ENCODE assay signal across 8 cellular contexts in the genomic region with DNA sequence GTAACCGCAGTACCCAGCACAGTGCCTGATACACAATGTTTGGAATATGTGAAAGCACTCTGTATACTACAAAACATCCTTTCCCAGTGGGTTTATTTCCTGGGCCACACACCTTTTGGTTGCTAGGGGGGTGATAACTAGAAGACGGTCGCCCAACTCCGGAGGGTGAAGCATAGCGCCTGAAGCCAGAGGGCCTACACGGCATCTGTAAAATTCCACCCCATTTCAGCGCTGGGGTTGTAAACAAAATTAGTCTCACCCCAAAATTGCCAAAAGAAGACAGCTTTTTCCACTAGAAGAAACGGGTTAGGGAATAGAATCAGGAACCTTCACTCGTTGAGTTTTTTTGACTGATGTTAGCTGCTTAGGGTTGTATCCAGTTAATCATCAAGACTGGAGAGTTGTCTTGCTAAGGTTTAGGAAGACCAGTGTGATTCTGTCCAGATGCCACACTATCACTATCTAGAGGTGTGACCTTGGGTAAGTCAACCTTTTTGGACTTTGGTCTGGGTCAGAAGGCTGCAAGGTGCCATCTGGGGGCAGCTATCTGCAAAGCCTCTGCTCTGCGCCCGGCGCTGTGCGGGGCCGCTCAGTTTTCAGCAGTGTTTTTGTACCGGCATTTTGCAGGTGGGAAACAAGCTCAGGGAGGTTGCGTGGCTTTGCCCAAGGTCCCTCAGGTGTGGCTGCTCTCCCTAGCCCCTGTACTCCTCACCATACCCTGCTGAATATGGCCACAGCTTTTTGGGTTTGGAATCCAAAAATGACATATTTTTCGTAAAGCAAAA. TPM values are rescaled to one million over a fixed set of nuclear protein-coding genes. Genes with fewer than 3 reads are reported as not detected.
A peak's percentile ranks its signal among the peaks of the same experiment; 100 is the strongest.
DNase-seq lines count a peak whose midpoint lies in the region; ATAC-seq and TF ChIP-seq lines count a peak whose summit lies in the region.

No MANE protein-coding gene starts in this region.

- TF ChIP-seq EP300 in neural cell (conservative IDR thresholded peaks at IDR 0.05; ENCODE audit: poor library complexity, severe bottlenecking): no peak

- H3F3A ChIP-seq in MM.1S (ENCODE audit: insufficient read depth, low read length) (peaks cover 16% of the 10 kb centered on the region), neural cell (ENCODE audit: insufficient read depth, low read length, poor library complexity, severe bottlenecking) (peaks cover 5% of the 10 kb centered on the region)

- no peaks in the 10 kb centered on the region for H4K20me1 ChIP-seq in MM.1S (ENCODE audit: insufficient read depth, low read length)
- no peaks in the 10 kb centered on the region for H4K20me1 ChIP-seq in neural cell (ENCODE audit: insufficient read depth)

- H3K27ac ChIP-seq in MM.1S (ENCODE audit: low read length) (no peak overlapping the region), dorsolateral prefrontal cortex (peak overlapping the region in 58 of 59 donors; percentile 54 to 100 (median 99)), neural cell (ENCODE audit: low read length) (peak overlapping the region; percentile 84)

- H2AFZ ChIP-seq in MM.1S (ENCODE audit: low read length) (no peak overlapping the region), neural cell (ENCODE audit: low read depth, low read length) (peak overlapping the region; percentile 85)

- H3K9me2 ChIP-seq in MM.1S (replicated peaks; ENCODE audit: insufficient read depth, low read length) (no peaks in the 10 kb centered on the region), neural cell (ENCODE audit: insufficient read depth, low read length) (no peaks in the 10 kb centered on the region)

- ATAC-seq in HG03457 (IDR thresholded peaks at IDR 0.05; ENCODE audit: unreplicated experiment): no peak

- H3K36me3 ChIP-seq in BE2C (no peaks in the 10 kb centered on the region), MM.1S (replicated peaks; ENCODE audit: insufficient read depth, low read length) (no peaks in the 10 kb centered on the region), neural cell (ENCODE audit: insufficient read depth, low read length) (no peaks in the 10 kb centered on the region)

- intact Hi-C loops in dorsolateral prefrontal cortex (cut with DNase I): loop anchor here in 1 of 2 donors (5.0 kb wide), 1 partner anchor 196 kb away; no protein-coding TSS in a partner anchor

- peaks cover 6% of the 10 kb centered on the region for H3K4me1 ChIP-seq in BE2C
- H3K4me1 ChIP-seq in MM.1S (ENCODE audit: low read length): peaks cover 8% of the 10 kb centered on the region; the same call in 1 of the 2 replicates

- no peak overlapping the region; the same call in 1 of the 2 replicates for H3K9ac ChIP-seq in MM.1S (ENCODE audit: low read length)
- peak overlapping the region; percentile 92 for H3K9ac ChIP-seq in neural cell (ENCODE audit: low read length)

- DNase-seq in BE2C (no peak), MM.1S (no peak), dorsolateral prefrontal cortex (no peak), hypothalamus (lab: John Stamatoyannopoulos, UW) (no peak), NCI-H526 (lab: John Stamatoyannopoulos, UW) (no peak), NCI-H2196 (lab: John Stamatoyannopoulos, UW; ENCODE audit: unreplicated experiment) (no peak)

- peak overlapping the region; percentile 85 for H3K4me2 ChIP-seq in MM.1S (ENCODE audit: low read depth, low read length)
- peak overlapping the region; percentile 99 for H3K4me2 ChIP-seq in neural cell (ENCODE audit: low read length)

- peaks cover 4% of the 10 kb centered on the region; the same call in 1 of the 2 replicates for H3K79me2 ChIP-seq in MM.1S (ENCODE audit: low read length)
- peaks cover 3% of the 10 kb centered on the region for H3K79me2 ChIP-seq in neural cell (replicated peaks; ENCODE audit: insufficient read depth, low read length)

- H3K9me3 ChIP-seq in BE2C: no peaks in the 10 kb centered on the region
- H3K9me3 ChIP-seq in MM.1S (replicated peaks; ENCODE audit: insufficient read depth, low read length): no peaks in the 10 kb centered on the region
- H3K9me3 ChIP-seq in neural cell (ENCODE audit: low read length): no peaks in the 10 kb centered on the region

- peak overlapping the region; percentile 87 for H3K4me3 ChIP-seq in BE2C (ENCODE audit: low read depth, low read length)
- peak overlapping the region; percentile 76 for H3K4me3 ChIP-seq in MM.1S (ENCODE audit: low read length)
- peak overlapping the region in 58 of 59 donors; percentile 58 to 100 (median 81) for H3K4me3 ChIP-seq in dorsolateral prefrontal cortex
- peak overlapping the region; percentile 89 for H3K4me3 ChIP-seq in neural cell (ENCODE audit: low read length)

- TF ChIP-seq RAD21 in neural cell (conservative IDR thresholded peaks at IDR 0.05): no peak

- no peak for TF ChIP-seq CTCF in BE2C (IDR thresholded peaks at IDR 0.05; ENCODE audit: low read depth, low read length)
- no peak for TF ChIP-seq CTCF in MM.1S (IDR thresholded peaks at IDR 0.05; ENCODE audit: low read length)
- TF ChIP-seq CTCF in dorsolateral prefrontal cortex (IDR thresholded peaks at IDR 0.05 in 54 of 56, conservative IDR thresholded peaks at IDR 0.05 in 2 of 56; ENCODE audit: low read depth in 1 of 56, partially characterized antibody in 56 of 56): no peak
- TF ChIP-seq CTCF in neural cell (IDR thresholded peaks at IDR 0.05; ENCODE audit: poor library complexity, severe bottlenecking): no peak

- H3K27me3 ChIP-seq in BE2C (no peaks in the 10 kb centered on the region), MM.1S (replicated peaks; ENCODE audit: insufficient read depth, low read length) (no peaks in the 10 kb centered on the region), dorsolateral prefrontal cortex (no peaks in the 10 kb centered on the region), neural cell (ENCODE audit: insufficient read depth, low read depth, low read length) (no peaks in the 10 kb centered on the region)

TF ChIP-seq in neural cell, 6 proteins besides CTCF, POLR2A, EP300 and RAD21:
- TF ChIP-seq TAF1 (IDR thresholded peaks at IDR 0.05; ENCODE audit: low read depth): no peak
TF ChIP-seq in neural cell: peak in this region for 0.

RNA-seq across cellular contexts. Expression of a gene that starts 1.3 kb away (rescaled TPM):
- 7.4 TPM for polyA plus RNA-seq in BE2C (2012; ENCODE audit: insufficient read depth, insufficient read length, low read depth)
- total RNA-seq in dorsolateral prefrontal cortex: 10 to 100 TPM in 117 of 120 experiments, 1 to 10 TPM in 3; 8.5 to 20.6 (median 14.9) TPM
- 13.3 and 15.3 TPM in 2 replicates for polyA plus RNA-seq in neural cell
- 17.6 and 20.5 TPM in 2 replicates for polyA minus RNA-seq in neural cell

RNA-seq across cellular contexts. Expression of a gene that starts 15.9 kb away (rescaled TPM):
- 147 TPM for polyA plus RNA-seq in BE2C (2012; ENCODE audit: insufficient read depth, insufficient read length, low read depth)
- 10 to 100 TPM; 28.4 to 88.6 (median 50.3) TPM for total RNA-seq in dorsolateral prefrontal cortex
- polyA plus RNA-seq in neural cell: 63.6 and 89.8 TPM in 2 replicates
- polyA minus RNA-seq in neural cell: 52.1 and 54.8 TPM in 2 replicates

RNA-seq across cellular contexts. Expression of a gene that starts 41.8 kb away (rescaled TPM):
- polyA plus RNA-seq in BE2C (2012; ENCODE audit: insufficient read depth, insufficient read length, low read depth): 58.2 TPM
- total RNA-seq in dorsolateral prefrontal cortex: 10 to 100 TPM; 31.4 to 69.6 (median 51.2) TPM
- 23.1 and 31.6 TPM in 2 replicates for polyA plus RNA-seq in neural cell
- 23.9 and 33.2 TPM in 2 replicates for polyA minus RNA-seq in neural cell

RNA-seq across cellular contexts. Expression of a gene that starts 41.9 kb away (rescaled TPM):
- 3.4 TPM for polyA plus RNA-seq in BE2C (2012; ENCODE audit: insufficient read depth, insufficient read length, low read depth)
- 100 to 1,000 TPM in 7 of 120 experiments, 10 to 100 TPM in 113; 54.3 to 129 (median 78.9) TPM for total RNA-seq in dorsolateral prefrontal cortex
- polyA plus RNA-seq in neural cell: 6.7 and 7.0 TPM in 2 replicates
- 22.1 and 26.8 TPM in 2 replicates for polyA minus RNA-seq in neural cell
